In the genomic region with DNA sequence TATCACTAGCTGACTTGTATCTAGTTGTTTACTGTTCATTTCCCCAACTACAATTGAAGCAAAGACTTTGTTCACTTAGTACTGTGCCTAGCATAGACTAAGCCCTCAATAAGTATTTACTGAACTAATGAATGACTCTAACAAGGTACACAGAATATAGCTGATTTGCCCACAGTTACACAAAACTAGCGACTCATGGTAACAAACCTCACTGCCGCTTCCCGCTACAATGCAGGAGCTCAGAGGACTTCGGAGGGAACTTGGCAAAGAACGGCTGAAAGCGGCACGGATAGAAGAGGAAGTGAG, we compare ENCODE assay signal across 8 cellular contexts. TPM values are rescaled to one million over a fixed set of nuclear protein-coding genes. Genes with fewer than 3 reads are reported as not detected.
DNase-seq lines count a peak whose midpoint lies in the region; ATAC-seq and TF ChIP-seq lines count a peak whose summit lies in the region.

No MANE protein-coding gene starts in this region.

- H3K36me3 ChIP-seq in iPS DF 6.9 (ENCODE audit: control insufficient read depth, insufficient read depth, low read length), result no peaks in the 10 kb centered on the region

- WGBS in iPS DF 6.9 (ENCODE audit: insufficient coverage, insufficient read length), result no CpG with 5 or more reads among the region's 7 CpGs

- H3K4me3 ChIP-seq in iPS DF 6.9 (ENCODE audit: low read length), result peak overlapping the region; percentile 86

- H3K9me3 Mint-ChIP-seq in HFFc6, result no peaks in the 10 kb centered on the region
- no peaks in the 10 kb centered on the region for H3K9me3 Mint-ChIP-seq in activated CD4-positive, alpha-beta memory T cell treated with anti-CD3 and anti-CD28 coated beads, Interleukin-2, amount 10 ng/mL, durations not matched to agents 7 days and 5 days

- H3K36me3 Mint-ChIP-seq in HFFc6 (ENCODE audit: low read depth), result peaks cover 16% of the 10 kb centered on the region; the same call in 1 of the 2 replicates
- peaks cover 12% of the 10 kb centered on the region for H3K36me3 Mint-ChIP-seq in activated CD4-positive, alpha-beta memory T cell treated with anti-CD3 and anti-CD28 coated beads, Interleukin-2, amount 10 ng/mL, durations not matched to agents 7 days and 5 days (ENCODE audit: low read depth)

- POLR2A ChIA-PET in activated CD4-positive, alpha-beta memory T cell treated with anti-CD3 and anti-CD28 coated beads, Interleukin-2, amount 10 ng/mL, durations not matched to agents 7 days and 5 days (lab: Charles Lee), result interaction anchor here (0.6 to 2.7 kb wide), 27 partner anchors 9 to 677 kb away, joined by 3 to 15 read pairs (median 4); a partner anchor contains a TSS

- H3K4me1 Mint-ChIP-seq in HFFc6 (ENCODE audit: low read depth), result peaks cover 47% of the 10 kb centered on the region
- H3K4me1 Mint-ChIP-seq in activated CD4-positive, alpha-beta memory T cell treated with anti-CD3 and anti-CD28 coated beads, Interleukin-2, amount 10 ng/mL, durations not matched to agents 7 days and 5 days, result peaks cover 26% of the 10 kb centered on the region

- TF ChIP-seq CTCF in HFFc6 (IDR thresholded peaks at IDR 0.05), result no peak

- H3K27me3 ChIP-seq in iPS DF 6.9 (ENCODE audit: control insufficient read depth, insufficient read depth, low read length), result no peaks in the 10 kb centered on the region

- H3K27ac ChIP-seq in iPS DF 6.9 (ENCODE audit: low read length), result no peak overlapping the region

- peaks cover 1% of the 10 kb centered on the region; the same call in 1 of the 2 replicates for H3K27me3 Mint-ChIP-seq in HFFc6 (ENCODE audit: insufficient read depth)
- H3K27me3 Mint-ChIP-seq in activated CD4-positive, alpha-beta memory T cell treated with anti-CD3 and anti-CD28 coated beads, Interleukin-2, amount 10 ng/mL, durations not matched to agents 7 days and 5 days, result peaks cover 11% of the 10 kb centered on the region

- no peaks in the 10 kb centered on the region for H3K9me3 ChIP-seq in iPS DF 6.9 (ENCODE audit: control insufficient read depth, insufficient read depth, low read length)

- DNase-seq in AML-193 (lab: John Stamatoyannopoulos, UW) (peak; percentile 86 to 91), HFFc6 (peak; percentile 14), iPS DF 6.9 (ENCODE audit: low read depth, low spot score) (no peak), activated gamma-delta T cell (lab: John Stamatoyannopoulos, UW) (no peak), occipital lobe (lab: John Stamatoyannopoulos, UW) (no peak)
- DNase-seq in activated CD4-positive, alpha-beta memory T cell treated with anti-CD3 and anti-CD28 coated beads, Interleukin-2, amount 10 ng/mL, durations not matched to agents 7 days and 5 days, result no peak
- peak; percentile 33 for DNase-seq in stimulated activated naive CD8-positive, alpha-beta T cell treated with anti-CD3 and anti-CD28 coated beads, Interleukin-15, Interleukin-2, amounts not matched to agents 100 U/mL and 50 U/mL, for 24 hours

- H3K4me1 ChIP-seq in iPS DF 6.9 (ENCODE audit: control insufficient read depth, insufficient read depth, low read length), result no peaks in the 10 kb centered on the region

- peak overlapping the region; percentile 89 for H3K4me3 Mint-ChIP-seq in HFFc6
- peak overlapping the region; percentile 87 for H3K4me3 Mint-ChIP-seq in activated CD4-positive, alpha-beta memory T cell treated with anti-CD3 and anti-CD28 coated beads, Interleukin-2, amount 10 ng/mL, durations not matched to agents 7 days and 5 days

- no peak for ATAC-seq in stimulated activated naive CD8-positive, alpha-beta T cell treated with anti-CD3 and anti-CD28 coated beads, Interleukin-15, Interleukin-2, amounts not matched to agents 100 U/mL and 50 U/mL, for 24 hours
- ATAC-seq in HG02970 (IDR thresholded peaks at IDR 0.05; ENCODE audit: low FRiP score, unreplicated experiment), result no peak

- CTCF ChIA-PET in activated CD4-positive, alpha-beta memory T cell treated with anti-CD3 and anti-CD28 coated beads, Interleukin-2, amount 10 ng/mL, durations not matched to agents 7 days and 5 days (lab: Charles Lee), result interaction anchor here (0.6 to 1.6 kb wide), 8 partner anchors 9 to 237 kb away, joined by 3 to 5 read pairs (median 3); a partner anchor contains a TSS

- peak overlapping the region; percentile 100 for H3K27ac Mint-ChIP-seq in HFFc6
- peak overlapping the region; percentile 95 for H3K27ac Mint-ChIP-seq in activated CD4-positive, alpha-beta memory T cell treated with anti-CD3 and anti-CD28 coated beads, Interleukin-2, amount 10 ng/mL, durations not matched to agents 7 days and 5 days

RNA-seq across cellular contexts. Expression of a gene that starts 0.5 kb away (rescaled TPM):
- total RNA-seq in HFFc6 (2021; fragmentation: NEBNext Ultra II Directional; extraction: Animal tissue kit (Norgen Biotek cat#: 25700)), result 100 to 1,000 TPM; 117 to 129 (median 122) TPM
- total RNA-seq in activated CD4-positive, alpha-beta memory T cell treated with anti-CD3 and anti-CD28 coated beads, Interleukin-2, amount 10 ng/mL, durations not matched to agents 7 days and 5 days, result 100 to 1,000 TPM; 102 to 114 TPM
- total RNA-seq in occipital lobe, result 88.9 TPM

RNA-seq across cellular contexts. Expression of a gene that starts 16.6 kb away (rescaled TPM):
- total RNA-seq in HFFc6 (2021; fragmentation: NEBNext Ultra II Directional; extraction: Animal tissue kit (Norgen Biotek cat#: 25700)), result not detected
- total RNA-seq in activated CD4-positive, alpha-beta memory T cell treated with anti-CD3 and anti-CD28 coated beads, Interleukin-2, amount 10 ng/mL, durations not matched to agents 7 days and 5 days, result not detected
- 708 TPM for total RNA-seq in occipital lobe

RNA-seq across cellular contexts. Expression of a gene that starts 48.9 kb away (rescaled TPM):
- 10 to 100 TPM; 11.4 to 25.6 (median 24.1) TPM for total RNA-seq in HFFc6 (2021; fragmentation: NEBNext Ultra II Directional; extraction: Animal tissue kit (Norgen Biotek cat#: 25700))
- total RNA-seq in activated CD4-positive, alpha-beta memory T cell treated with anti-CD3 and anti-CD28 coated beads, Interleukin-2, amount 10 ng/mL, durations not matched to agents 7 days and 5 days, result 10 to 100 TPM; 66.9 to 67.9 TPM
- total RNA-seq in occipital lobe, result 0.16 TPM

RNA-seq across cellular contexts. Expression of a gene that starts 51.0 kb away (rescaled TPM):
- total RNA-seq in HFFc6 (2021; fragmentation: NEBNext Ultra II Directional; extraction: Animal tissue kit (Norgen Biotek cat#: 25700)), result not detected
- not detected for total RNA-seq in activated CD4-positive, alpha-beta memory T cell treated with anti-CD3 and anti-CD28 coated beads, Interleukin-2, amount 10 ng/mL, durations not matched to agents 7 days and 5 days
- total RNA-seq in occipital lobe, result 3.7 TPM

Comparison
In these comparisons a context has a peak if more than half of its experiments do, and no peak if none do; other contexts are left out.
1. DNase-seq: peak in AML-193 (2 of 2), HFFc6 (single experiment) and stimulated activated naive CD8-positive, alpha-beta T cell treated with anti-CD3 and anti-CD28 coated beads, Interleukin-15, Interleukin-2, amounts not matched to agents 100 U/mL and 50 U/mL, for 24 hours (single experiment); none in activated CD4-positive, alpha-beta memory T cell treated with anti-CD3 and anti-CD28 coated beads, Interleukin-2, amount 10 ng/mL, durations not matched to agents 7 days and 5 days (single experiment), iPS DF 6.9 (single experiment), activated gamma-delta T cell (single experiment) and occipital lobe (single experiment).
2. RNA of a gene that starts 16.6 kb away (total RNA-seq): 708 TPM in occipital lobe (single experiment); not detected in HFFc6 and not detected in activated CD4-positive, alpha-beta memory T cell treated with anti-CD3 and anti-CD28 coated beads, Interleukin-2, amount 10 ng/mL, durations not matched to agents 7 days and 5 days; every median in the first group is over 100 times any median in the second.
3. RNA of a gene that starts 48.9 kb away (total RNA-seq): 66.9 to 67.9 TPM in activated CD4-positive, alpha-beta memory T cell treated with anti-CD3 and anti-CD28 coated beads, Interleukin-2, amount 10 ng/mL, durations not matched to agents 7 days and 5 days and 11.4 to 25.6 TPM in HFFc6; 0.16 TPM in occipital lobe (single experiment); every median in the first group is over 10 times any median in the second.